In genomic region chrX:52261125-52261462, GRCh38 we compare ENCODE assay signal across 8 cellular contexts.
DNase-seq lines count a peak whose midpoint lies in the region; ATAC-seq and TF ChIP-seq lines count a peak whose summit lies in the region.

No MANE protein-coding gene starts in this region.

- TF ChIP-seq CTCF in RWPE2 (IDR thresholded peaks at IDR 0.05; ENCODE audit: poor library complexity, severe bottlenecking) (no peak), fibroblast of the aortic adventitia (IDR thresholded peaks at IDR 0.05; ENCODE audit: insufficient read depth, low read length) (no peak)

- ATAC-seq in RWPE2 (ENCODE audit: low read depth), result no peak
- ATAC-seq in sciatic nerve, result no peak
- no peak for ATAC-seq in GM19023 (IDR thresholded peaks at IDR 0.05; ENCODE audit: unreplicated experiment)

- H3K4me1 ChIP-seq in RWPE2 (ENCODE audit: insufficient read depth, poor library complexity, severe bottlenecking) (no peaks in the 10 kb centered on the region), skeletal muscle tissue (ENCODE audit: control insufficient read depth in 3 of 3, insufficient read depth in 3 of 3, low read length in 3 of 3) (peaks cover 0 to 10% (median 3%) of the 10 kb centered on the region in 3 donors)

- no peaks in the 10 kb centered on the region for H3K36me3 ChIP-seq in RWPE2 (ENCODE audit: low read depth)
- no peaks in the 10 kb centered on the region for H3K36me3 ChIP-seq in skeletal muscle tissue (ENCODE audit: control insufficient read depth in 3 of 3, insufficient read depth in 3 of 3, low read length in 3 of 3)

- DNase-seq in DMS53 treated with DMSO at 0.1 percent for 48 hours (lab: John Stamatoyannopoulos, UW; ENCODE audit: unreplicated experiment) (peak; percentile 38), DMS53 (lab: John Stamatoyannopoulos, UW) (no peak), RWPE2 (ENCODE audit: low spot score) (no peak), fibroblast of the aortic adventitia (ENCODE audit: low read depth) (no peak), sciatic nerve (ENCODE audit: low spot score) (no peak), DMS153 treated with DMSO at 0.1 percent for 48 hours (lab: John Stamatoyannopoulos, UW; ENCODE audit: unreplicated experiment) (no peak)

- H3K9me3 ChIP-seq in RWPE2 (ENCODE audit: severe bottlenecking), result no peaks in the 10 kb centered on the region
- no peaks in the 10 kb centered on the region for H3K9me3 ChIP-seq in skeletal muscle tissue (ENCODE audit: control insufficient read depth in 3 of 3, low read length in 3 of 3)

- H3K27me3 ChIP-seq in RWPE2 (ENCODE audit: insufficient read depth, poor library complexity, severe bottlenecking) (no peaks in the 10 kb centered on the region), skeletal muscle tissue (ENCODE audit: control insufficient read depth in 3 of 3, insufficient read depth in 3 of 3, low read length in 3 of 3) (peaks cover 0 to 10% (median 0%) of the 10 kb centered on the region in 3 donors)

- intact Hi-C loops in sciatic nerve (cut with DNase I), result no loop called here

- peak overlapping the region in 1 of 3 donors; percentile 81 for H3K9ac ChIP-seq in skeletal muscle tissue (ENCODE audit: low read depth in 1 of 3, low read length in 3 of 3)

- H3K4me3 ChIP-seq in RWPE2 (ENCODE audit: severe bottlenecking) (peak overlapping the region; percentile 69), fibroblast of the aortic adventitia (ENCODE audit: low read depth, low read length) (peak overlapping the region; percentile 87), skeletal muscle tissue (ENCODE audit: low read length in 3 of 3) (peak overlapping the region in 2 of 3 donors; percentile 85 to 96)

- H3K27ac ChIP-seq in RWPE2 (ENCODE audit: poor library complexity, severe bottlenecking) (peak overlapping the region; percentile 55), skeletal muscle tissue (ENCODE audit: low read depth, low read length) (no peak overlapping the region)
